ENCODE assay signal across 24 cellular contexts in the genomic region with DNA sequence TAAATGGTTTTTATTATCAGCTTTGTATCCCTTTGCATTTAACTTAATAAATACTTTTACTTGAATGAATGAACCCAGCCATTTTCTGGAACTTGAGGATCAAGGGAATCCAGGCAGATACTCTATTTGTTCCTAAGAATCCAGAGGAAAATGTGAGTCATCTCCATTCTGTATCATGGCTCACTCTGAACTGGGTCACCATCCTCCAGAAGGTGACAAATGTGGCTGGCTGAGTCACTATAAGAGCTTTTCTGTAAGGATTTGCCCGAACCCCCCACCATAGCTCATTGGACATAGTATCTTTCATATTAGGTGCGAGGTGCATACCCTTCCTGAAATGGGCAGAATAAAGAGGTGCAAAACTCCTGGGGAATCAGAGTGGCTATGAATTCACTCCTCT. TPM values are rescaled to one million over a fixed set of nuclear protein-coding genes. Genes with fewer than 3 reads are reported as not detected.
DNase-seq lines count a peak whose midpoint lies in the region; ATAC-seq and TF ChIP-seq lines count a peak whose summit lies in the region.
"Had no signal": no experiment of that assay in that cellular context is flagged by ENCODE, and none has a peak within 500 bp of the region (broad histone marks: within the 10 kb centered on the region; RNA-seq: fewer than 3 reads in every experiment).

No MANE protein-coding gene starts in this region.

- no peak overlapping the region for H3K9ac ChIP-seq in GM23248
- H3K9ac ChIP-seq: BLaER1 treated with 17β-estradiol and CSF1 and Interleukin-3, amounts not matched to agents 10 nM and 100 nM had no signal

- H3K27ac ChIP-seq in GM23248: peak overlapping the region; percentile 67
- H3K27ac ChIP-seq: BLaER1 treated with 17β-estradiol and CSF1 and Interleukin-3, amounts not matched to agents 10 nM and 100 nM; neutrophil; right lobe of liver; WERI-Rb-1 had no signal

- H3K27me3 ChIP-seq in GM23248 (replicated peaks; ENCODE audit: insufficient read depth): no peaks in the 10 kb centered on the region
- H3K27me3 ChIP-seq: neutrophil, right lobe of liver, testis had no signal

- DNase-seq in GM23248 (peak; percentile 80), RPMI7951 (ENCODE audit: low read depth) (peak; percentile 75), fibroblast of mammary gland (ENCODE audit: low read depth) (peak; percentile 53), renal cortical epithelial cell (ENCODE audit: low read depth) (peak; percentile 63), SW480 (ENCODE audit: low spot score) (no peak), KBM-7 (no peak)
- DNase-seq: activated CD4-positive, alpha-beta memory T cell treated with anti-CD3 and anti-CD28 coated beads, Interleukin-2, amount 10 ng/mL, durations not matched to agents 7 days and 5 days; activated naive CD8-positive, alpha-beta T cell treated with anti-CD3 and anti-CD28 coated beads for 36 hours; activated T-cell treated with anti-CD3 and anti-CD28 coated beads, Interleukin-2, amount 50 U/mL, for 4 hours; DMS 273 treated with DMSO at 0.1 percent for 48 hours; glutamatergic neuron; islet precursor cell; midbrain; MV-4-11; NCI-H2081; NCI-H69; right lobe of liver; testis; WERI-Rb-1 had no signal

- H3K9me2 ChIP-seq in GM23248 (ENCODE audit: insufficient read depth): no peaks in the 10 kb centered on the region

- peak overlapping the region; percentile 73 for H3K4me2 ChIP-seq in GM23248 (ENCODE audit: unreplicated experiment)
- H3K4me2 ChIP-seq: BLaER1 treated with 17β-estradiol and CSF1 and Interleukin-3, amounts not matched to agents 10 nM and 100 nM had no signal

- no peak overlapping the region for H3K4me3 ChIP-seq in GM23248
- no peak overlapping the region for H3K4me3 ChIP-seq in fibroblast of mammary gland (ENCODE audit: control insufficient read depth, low read depth, low read length)
- H3K4me3 ChIP-seq: BLaER1 treated with 17β-estradiol and CSF1 and Interleukin-3, amounts not matched to agents 10 nM and 100 nM; HAP-1; right lobe of liver; testis had no signal

- no peaks in the 10 kb centered on the region for H3K36me3 ChIP-seq in GM23248 (ENCODE audit: low read depth)
- H3K36me3 ChIP-seq: BLaER1 treated with 17β-estradiol and CSF1 and Interleukin-3, amounts not matched to agents 10 nM and 100 nM; HAP-1; neutrophil; right lobe of liver; WERI-Rb-1 had no signal

- no peaks in the 10 kb centered on the region for H3K79me2 ChIP-seq in GM23248 (ENCODE audit: insufficient read depth)

- no peaks in the 10 kb centered on the region for H3K9me3 ChIP-seq in GM23248 (ENCODE audit: low read depth)
- H3K9me3 ChIP-seq: HAP-1, neutrophil, right lobe of liver, testis had no signal

- no peak for ATAC-seq in HG03095 (IDR thresholded peaks at IDR 0.05; ENCODE audit: unreplicated experiment)
- ATAC-seq: activated T-cell treated with anti-CD3 and anti-CD28 coated beads, Interleukin-2, amount 50 U/mL, for 4 hours; Panc1; right lobe of liver had no signal

- no peaks in the 10 kb centered on the region for H4K20me1 ChIP-seq in GM23248 (ENCODE audit: insufficient read depth)
- H4K20me1 ChIP-seq: BLaER1 treated with 17β-estradiol and CSF1 and Interleukin-3, amounts not matched to agents 10 nM and 100 nM had no signal

- H2AFZ ChIP-seq in GM23248: no peak overlapping the region

- H3F3A ChIP-seq in GM23248 (ENCODE audit: insufficient read depth): peaks cover 27% of the 10 kb centered on the region

- TF ChIP-seq CTCF in fibroblast of mammary gland (conservative IDR thresholded peaks at IDR 0.05; ENCODE audit: control insufficient read depth, insufficient read depth, low read depth, low read length): no peak

- H3K4me1 ChIP-seq in GM23248 (ENCODE audit: insufficient read depth): peaks cover 43% of the 10 kb centered on the region
- H3K4me1 ChIP-seq: BLaER1 treated with 17β-estradiol and CSF1 and Interleukin-3, amounts not matched to agents 10 nM and 100 nM; right lobe of liver had no signal

- in situ Hi-C loops in GM23248 (cut with MboI) (no loop called here), KBM-7 (cut with MboI; ENCODE audit: low pct_unique_long_range_greater_than_20kb, low sequenced_read_pairs) (no loop called here)

- 46 to 50% methylated on average over 2 of the region's 2 CpGs for WGBS in GM23248 (ENCODE audit: low coverage in 1 of 2, low lambda C conversion rate in 2 of 2, missing lambda C conversion rate in 2 of 2), 2 experiments

RNA-seq across cellular contexts. Expression of gene RTL9, which starts 25.8 kb away (rescaled TPM):
- total RNA-seq in GM23248 (2014; rRNA removed; shearing (Covaris generic)): 0.13 and 0.97 TPM in 2 replicates
- polyA plus RNA-seq in GM23248 (2016; fragmentation: Nextera tagmentation; extraction: Ambion mirVana): 0.06 and 0.20 TPM in 2 replicates
- total RNA-seq in RPMI7951 (2014; rRNA removed; shearing (Covaris generic)): 0.24 and 0.39 TPM in 2 replicates
- 0.15 TPM in 1 of 2 replicates, not detected in the other for total RNA-seq in renal cortical epithelial cell
- total RNA-seq: activated CD4-positive, alpha-beta memory T cell treated with anti-CD3 and anti-CD28 coated beads, Interleukin-2, amount 10 ng/mL, durations not matched to agents 7 days and 5 days; activated naive CD8-positive, alpha-beta T cell treated with anti-CD3 and anti-CD28 coated beads for 36 hours; activated T-cell treated with anti-CD3 and anti-CD28 coated beads, Interleukin-2, amount 50 U/mL, for 4 hours had no signal

Comparison
In these comparisons a context has a peak if more than half of its experiments do, and no peak if none do; other contexts are left out.
1. DNase-seq: peak in GM23248 (single experiment), RPMI7951 (single experiment), fibroblast of mammary gland (single experiment) and renal cortical epithelial cell (single experiment); none in SW480 (single experiment) and KBM-7 (single experiment).